Comparison of ENCODE assay signal across 8 cellular contexts in genomic region chr5:144403058-144403457, GRCh38.
"Had no signal": no experiment of that assay in that cellular context is flagged by ENCODE, and none has a peak within 500 bp of the region (broad histone marks: within the 10 kb centered on the region; RNA-seq: fewer than 3 reads in every experiment).

No MANE protein-coding gene starts in this region.

- H3K4me3 Mint-ChIP-seq: HFFc6, IgD-negative memory B cell had no signal

- H3K27me3 Mint-ChIP-seq: IgD-negative memory B cell had no signal

- H3K27ac Mint-ChIP-seq: HFFc6, IgD-negative memory B cell had no signal

- H3K36me3 Mint-ChIP-seq: IgD-negative memory B cell had no signal

- DNase-seq: GM23248, GOT3, H7, HFFc6, KBM-7 had no signal

- H3K4me1 Mint-ChIP-seq: IgD-negative memory B cell had no signal

- ATAC-seq: HCT116, HepG2 had no signal

- H3K9me3 Mint-ChIP-seq: HFFc6 had no signal
